8 cellular contexts compared by ENCODE assay signal in genomic region chr13:51764184-51765141, GRCh38. TPM values are rescaled to one million over a fixed set of nuclear protein-coding genes. Genes with fewer than 3 reads are reported as not detected.
DNase-seq lines count a peak whose midpoint lies in the region; ATAC-seq and TF ChIP-seq lines count a peak whose summit lies in the region.

No MANE protein-coding gene starts in this region.

- peak overlapping the region; percentile 93 for H3K27ac Mint-ChIP-seq in T-helper 1 cell treated with Interleukin-12 subunit alpha and Interleukin-12 subunit beta and Interleukin-4 antibody, amounts not matched to agents 30 μg/mL and 1 μg/mL, for 36 hours
- H3K27ac Mint-ChIP-seq in brain = peak overlapping the region; percentile 19 to 93 (median 65)

- ATAC-seq in HG03139 (IDR thresholded peaks at IDR 0.05; ENCODE audit: unreplicated experiment) = peak; percentile 78
- ATAC-seq in left lung = peak; percentile 85

- peaks cover 8% of the 10 kb centered on the region for H3K36me3 Mint-ChIP-seq in T-helper 1 cell treated with Interleukin-12 subunit alpha and Interleukin-12 subunit beta and Interleukin-4 antibody, amounts not matched to agents 30 μg/mL and 1 μg/mL, for 36 hours (ENCODE audit: low read depth)
- H3K36me3 Mint-ChIP-seq in brain = peaks cover 32% of the 10 kb centered on the region

- DNase-seq in ACHN (peak; percentile 63), left lung (peak in 1 of 2 donors; percentile 65), NK-92 (lab: John Stamatoyannopoulos, UW; ENCODE audit: unreplicated experiment) (no peak)
- peak; percentile 43 to 64 for DNase-seq in stimulated activated CD4-positive, alpha-beta T cell treated with anti-CD3 and anti-CD28 coated beads, Interleukin-4, amount 100 ng/mL, for 48 hours (ENCODE audit: low read depth in 2 of 2)

- no peaks in the 10 kb centered on the region for H3K9me3 ChIP-seq in left lung

- H3K36me3 ChIP-seq in left lung = peaks cover 0 to 55% of the 10 kb centered on the region in 2 donors

- no peaks in the 10 kb centered on the region for H3K27me3 Mint-ChIP-seq in T-helper 1 cell treated with Interleukin-12 subunit alpha and Interleukin-12 subunit beta and Interleukin-4 antibody, amounts not matched to agents 30 μg/mL and 1 μg/mL, for 36 hours (ENCODE audit: low read depth)
- H3K27me3 Mint-ChIP-seq in brain = peaks cover 2% of the 10 kb centered on the region

- no peak overlapping the region for H3K4me3 ChIP-seq in left lung

- peak overlapping the region; percentile 55 to 76 for H3K27ac ChIP-seq in left lung

- peaks cover 10 to 16% of the 10 kb centered on the region in 2 donors for H3K4me1 ChIP-seq in left lung

- intact Hi-C loops in left lung (cut with DNase I) = no loop called here

- H3K4me1 Mint-ChIP-seq in T-helper 1 cell treated with Interleukin-12 subunit alpha and Interleukin-12 subunit beta and Interleukin-4 antibody, amounts not matched to agents 30 μg/mL and 1 μg/mL, for 36 hours (ENCODE audit: low read depth) = peaks cover 27% of the 10 kb centered on the region
- peaks cover 34% of the 10 kb centered on the region for H3K4me1 Mint-ChIP-seq in brain

- no peaks in the 10 kb centered on the region for H3K9me3 Mint-ChIP-seq in T-helper 1 cell treated with Interleukin-12 subunit alpha and Interleukin-12 subunit beta and Interleukin-4 antibody, amounts not matched to agents 30 μg/mL and 1 μg/mL, for 36 hours
- H3K9me3 Mint-ChIP-seq in brain = no peaks in the 10 kb centered on the region

- in situ Hi-C loops in ACHN (cut with HindIII; ENCODE audit: low pct_ligation_motif_present, low pct_unique_long_range_greater_than_20kb, low sequenced_read_pairs) = no loop called here
- in situ Hi-C loops in GM18951 (cut with MboI; ENCODE audit: low sequenced_read_pairs, unreplicated experiment) = no loop called here

- peak; percentile 65 for TF ChIP-seq POLR2A in GM18951 (IDR thresholded peaks at IDR 0.05; ENCODE audit: extremely low read depth, insufficient read depth, insufficient read length)

- no peak for TF ChIP-seq CTCF in brain (conservative IDR thresholded peaks at IDR 0.05)
- TF ChIP-seq CTCF in left lung (IDR thresholded peaks at IDR 0.05) = no peak

- peak overlapping the region; percentile 75 for H3K4me3 Mint-ChIP-seq in T-helper 1 cell treated with Interleukin-12 subunit alpha and Interleukin-12 subunit beta and Interleukin-4 antibody, amounts not matched to agents 30 μg/mL and 1 μg/mL, for 36 hours
- no peak overlapping the region for H3K4me3 Mint-ChIP-seq in brain

- H3K27me3 ChIP-seq in left lung = no peaks in the 10 kb centered on the region

RNA-seq across cellular contexts. Expression of gene DHRS12, which starts 39.5 kb away (rescaled TPM):
- polyA plus RNA-seq in brain (ENCODE audit: insufficient read depth, low read depth, low replicate concordance) = 18.6 TPM
- 10 to 100 TPM; 11.7 to 12.4 TPM for total RNA-seq in left lung
